ENCODE assay signal across 8 cellular contexts in the genomic region with DNA sequence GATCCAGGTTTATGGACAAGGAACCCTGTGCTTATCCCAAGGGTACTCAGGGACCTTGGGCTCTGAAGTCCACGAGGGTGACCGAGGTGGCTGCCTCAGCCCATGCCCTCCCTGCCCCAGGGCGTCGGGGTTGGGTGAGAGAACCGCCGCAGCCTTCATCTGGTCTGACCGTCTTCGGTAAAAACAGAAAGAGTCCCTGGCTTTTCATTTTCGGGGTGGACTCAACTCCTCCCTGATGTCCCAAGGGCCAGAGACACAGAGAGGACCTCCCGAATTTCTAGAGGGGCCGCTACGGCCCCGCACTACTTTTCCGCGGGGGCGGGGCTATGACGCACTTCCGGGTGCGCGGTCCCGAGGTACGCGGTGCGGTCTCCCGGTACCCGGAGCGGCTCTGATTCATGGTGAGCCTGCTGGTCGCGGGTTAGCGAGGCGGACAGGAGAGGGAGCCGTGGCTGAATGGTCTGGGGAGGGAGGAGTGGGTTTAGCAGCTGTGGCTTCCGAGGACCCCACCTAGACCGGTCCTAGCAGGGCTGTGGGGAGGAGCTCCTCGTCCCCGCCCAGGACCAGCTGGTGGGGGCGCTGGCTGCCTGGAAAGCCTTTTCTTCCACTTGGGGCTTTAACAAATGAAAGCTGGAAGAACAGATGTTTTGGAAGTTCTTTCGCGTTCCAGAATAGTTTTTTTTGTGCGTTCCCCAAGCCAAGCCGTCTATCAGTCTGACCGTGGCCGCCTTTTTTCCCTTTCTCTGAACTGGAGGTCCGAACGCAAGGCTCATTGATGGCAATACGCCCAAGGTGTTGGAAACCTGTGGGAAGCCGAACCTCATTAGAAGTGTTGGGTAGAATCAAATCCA. TPM values are rescaled to one million over a fixed set of nuclear protein-coding genes. Genes with fewer than 3 reads are reported as not detected.
A peak's percentile ranks its signal among the peaks of the same experiment; 100 is the strongest.
DNase-seq lines count a peak whose midpoint lies in the region; ATAC-seq lines count a peak whose summit lies in the region.

A gene (plus strand): TSS at position 334 of the 851 bp plus-strand sequence. CDS start 7,233 bp downstream, outside the sequence.

- H3K36me3 ChIP-seq in HUES6 (ENCODE audit: control insufficient read depth, insufficient read depth, low read length), result peaks cover 12% of the 10 kb centered on the region
- H3K36me3 ChIP-seq in muscle layer of colon (ENCODE audit: insufficient read depth, low read length), result no peaks in the 10 kb centered on the region

- no peaks in the 10 kb centered on the region for H3K9me3 ChIP-seq in HUES6 (ENCODE audit: control insufficient read depth, insufficient read depth, low read depth, low read length)
- no peaks in the 10 kb centered on the region for H3K9me3 ChIP-seq in muscle layer of colon (ENCODE audit: low read length)

- peaks cover 8% of the 10 kb centered on the region; the same call in 1 of the 2 replicates for H3K4me1 ChIP-seq in HUES6 (ENCODE audit: control insufficient read depth, insufficient read depth, low read length)
- H3K4me1 ChIP-seq in muscle layer of colon (ENCODE audit: insufficient read depth, low read length), result peaks cover 12% of the 10 kb centered on the region

- H3K4me3 ChIP-seq in HUES6 (ENCODE audit: low read depth, low read length), result peak within 1 kb of the TSS; percentile 100
- H3K4me3 ChIP-seq in muscle layer of colon (ENCODE audit: low read depth in 1 of 2, low read length in 2 of 2), result peak within 1 kb of the TSS; percentile 61 to 97

- no peaks in the 10 kb centered on the region for H3K27me3 Mint-ChIP-seq in activated T-cell treated with anti-CD3 and anti-CD28 coated beads, Interleukin-2, amount 50 U/mL, for 4 hours (ENCODE audit: low read depth)

- H3K9ac ChIP-seq in HUES6 (ENCODE audit: low read length) (peak within 1 kb of the TSS; percentile 94), muscle layer of colon (ENCODE audit: low read length) (peak within 1 kb of the TSS; percentile 98)

- peak; percentile 90 for ATAC-seq in GM21381 (IDR thresholded peaks at IDR 0.05; ENCODE audit: unreplicated experiment)
- ATAC-seq in activated T-cell treated with anti-CD3 and anti-CD28 coated beads, Interleukin-2, amount 50 U/mL, for 4 hours, result peak; percentile 95 to 98
- peak; percentile 91 for ATAC-seq in esophagus mucosa

- peak; percentile 94 for DNase-seq in D341Med (ENCODE audit: low spot score)
- DNase-seq in OCI-M1 (lab: John Stamatoyannopoulos, UW), result peak; percentile 96
- DNase-seq in activated T-cell treated with anti-CD3 and anti-CD28 coated beads, Interleukin-2, amount 50 U/mL, for 4 hours, result peak; percentile 79
- peak; percentile 69 to 71 for DNase-seq in stimulated activated CD8-positive, alpha-beta memory T cell treated with anti-CD3 and anti-CD28 coated beads, Interleukin-7, amount 100 ng/mL, for 1 hour (ENCODE audit: low read depth in 2 of 2)

- H3K27me3 ChIP-seq in HUES6 (ENCODE audit: control insufficient read depth, insufficient read depth, low read length), result no peaks in the 10 kb centered on the region
- no peaks in the 10 kb centered on the region for H3K27me3 ChIP-seq in muscle layer of colon (ENCODE audit: control insufficient read depth in 1 of 2, insufficient read depth in 2 of 2, low read length in 2 of 2)

- H3K9me3 Mint-ChIP-seq in activated T-cell treated with anti-CD3 and anti-CD28 coated beads, Interleukin-2, amount 50 U/mL, for 4 hours, result no peaks in the 10 kb centered on the region

- H3K27ac ChIP-seq in HUES6 (ENCODE audit: low read depth, low read length) (peak within 1 kb of the TSS; percentile 84), muscle layer of colon (ENCODE audit: low read depth, low read length) (peak within 1 kb of the TSS; percentile 98)

- H3K36me3 Mint-ChIP-seq in activated T-cell treated with anti-CD3 and anti-CD28 coated beads, Interleukin-2, amount 50 U/mL, for 4 hours (ENCODE audit: insufficient read depth), result no peaks in the 10 kb centered on the region

- peak within 1 kb of the TSS; percentile 91 for H3K4me3 Mint-ChIP-seq in activated T-cell treated with anti-CD3 and anti-CD28 coated beads, Interleukin-2, amount 50 U/mL, for 4 hours

- peaks cover 12% of the 10 kb centered on the region for H3K4me1 Mint-ChIP-seq in activated T-cell treated with anti-CD3 and anti-CD28 coated beads, Interleukin-2, amount 50 U/mL, for 4 hours (ENCODE audit: low read depth)

RNA-seq across cellular contexts. Expression of the gene that starts here (rescaled TPM):
- 1 to 10 TPM; 8.5 to 9.9 (median 9.4) TPM for total RNA-seq in activated T-cell treated with anti-CD3 and anti-CD28 coated beads, Interleukin-2, amount 50 U/mL, for 4 hours
- total RNA-seq in esophagus mucosa, result 3.7 TPM

Comparison
In these comparisons a context has a peak if more than half of its experiments do, and no peak if none do; other contexts are left out.
1. Peak in every context shown above with its lines: DNase-seq, ATAC-seq, H3K4me3 ChIP-seq and H3K27ac ChIP-seq.